In genomic region chr20:53175135-53175780, GRCh38 we compare ENCODE assay signal across 1 cellular context.
TF ChIP-seq lines count a peak whose summit lies in the region.

No MANE protein-coding gene starts in this region.

TF ChIP-seq in K562, 482 proteins besides CTCF, POLR2A, EP300 and RAD21 (continued from another document and continues in another):
- TF ChIP-seq, protein P1, sequence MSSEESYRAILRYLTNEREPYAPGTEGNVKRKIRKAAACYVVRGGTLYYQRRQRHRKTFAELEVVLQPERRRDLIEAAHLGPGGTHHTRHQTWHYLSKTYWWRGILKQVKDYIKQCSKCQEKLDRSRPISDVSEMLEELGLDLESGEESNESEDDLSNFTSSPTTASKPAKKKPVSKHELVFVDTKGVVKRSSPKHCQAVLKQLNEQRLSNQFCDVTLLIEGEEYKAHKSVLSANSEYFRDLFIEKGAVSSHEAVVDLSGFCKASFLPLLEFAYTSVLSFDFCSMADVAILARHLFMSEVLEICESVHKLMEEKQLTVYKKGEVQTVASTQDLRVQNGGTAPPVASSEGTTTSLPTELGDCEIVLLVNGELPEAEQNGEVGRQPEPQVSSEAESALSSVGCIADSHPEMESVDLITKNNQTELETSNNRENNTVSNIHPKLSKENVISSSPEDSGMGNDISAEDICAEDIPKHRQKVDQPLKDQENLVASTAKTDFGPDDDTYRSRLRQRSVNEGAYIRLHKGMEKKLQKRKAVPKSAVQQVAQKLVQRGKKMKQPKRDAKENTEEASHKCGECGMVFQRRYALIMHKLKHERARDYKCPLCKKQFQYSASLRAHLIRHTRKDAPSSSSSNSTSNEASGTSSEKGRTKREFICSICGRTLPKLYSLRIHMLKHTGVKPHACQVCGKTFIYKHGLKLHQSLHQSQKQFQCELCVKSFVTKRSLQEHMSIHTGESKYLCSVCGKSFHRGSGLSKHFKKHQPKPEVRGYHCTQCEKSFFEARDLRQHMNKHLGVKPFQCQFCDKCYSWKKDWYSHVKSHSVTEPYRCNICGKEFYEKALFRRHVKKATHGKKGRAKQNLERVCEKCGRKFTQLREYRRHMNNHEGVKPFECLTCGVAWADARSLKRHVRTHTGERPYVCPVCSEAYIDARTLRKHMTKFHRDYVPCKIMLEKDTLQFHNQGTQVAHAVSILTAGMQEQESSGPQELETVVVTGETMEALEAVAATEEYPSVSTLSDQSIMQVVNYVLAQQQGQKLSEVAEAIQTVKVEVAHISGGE (CRISPR knock-in tag; IDR thresholded peaks at IDR 0.05) = peak in 1 of 3 experiments; percentile 88; a peak in 2 of 6 replicates
- TF ChIP-seq SMARCE1 (IDR thresholded peaks at IDR 0.05) = peak; percentile 99
- no peak for TF ChIP-seq ZNF764 (CRISPR knock-in tag; IDR thresholded peaks at IDR 0.05; ENCODE audit: low read depth)
- TF ChIP-seq MAX (CRISPR knock-in tag; IDR thresholded peaks at IDR 0.05) = peak; percentile 97
- TF ChIP-seq TFAM (CRISPR knock-in tag; conservative IDR thresholded peaks at IDR 0.05) = no peak
- no peak for TF ChIP-seq SIN3A (IDR thresholded peaks at IDR 0.05; ENCODE audit: borderline replicate concordance in 2 of 2, control insufficient read depth in 1 of 2, low read depth in 2 of 2, low read length in 2 of 2)
- TF ChIP-seq TARDBP (IDR thresholded peaks at IDR 0.05) = peak; percentile 96
- TF ChIP-seq SOX6 (IDR thresholded peaks at IDR 0.05) = peak; percentile 99
- TF ChIP-seq RFX7 (CRISPR knock-in tag; IDR thresholded peaks at IDR 0.05) = no peak
- TF ChIP-seq ZNF24 (IDR thresholded peaks at IDR 0.05) = peak; percentile 91
- TF ChIP-seq C11orf30 (IDR thresholded peaks at IDR 0.05; ENCODE audit: low read depth) = no peak
- no peak for TF ChIP-seq XRCC3 (IDR thresholded peaks at IDR 0.05)
- TF ChIP-seq, protein P2, sequence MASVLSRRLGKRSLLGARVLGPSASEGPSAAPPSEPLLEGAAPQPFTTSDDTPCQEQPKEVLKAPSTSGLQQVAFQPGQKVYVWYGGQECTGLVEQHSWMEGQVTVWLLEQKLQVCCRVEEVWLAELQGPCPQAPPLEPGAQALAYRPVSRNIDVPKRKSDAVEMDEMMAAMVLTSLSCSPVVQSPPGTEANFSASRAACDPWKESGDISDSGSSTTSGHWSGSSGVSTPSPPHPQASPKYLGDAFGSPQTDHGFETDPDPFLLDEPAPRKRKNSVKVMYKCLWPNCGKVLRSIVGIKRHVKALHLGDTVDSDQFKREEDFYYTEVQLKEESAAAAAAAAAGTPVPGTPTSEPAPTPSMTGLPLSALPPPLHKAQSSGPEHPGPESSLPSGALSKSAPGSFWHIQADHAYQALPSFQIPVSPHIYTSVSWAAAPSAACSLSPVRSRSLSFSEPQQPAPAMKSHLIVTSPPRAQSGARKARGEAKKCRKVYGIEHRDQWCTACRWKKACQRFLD (CRISPR knock-in tag; IDR thresholded peaks at IDR 0.05) = peak; percentile 99
- TF ChIP-seq, protein P3, sequence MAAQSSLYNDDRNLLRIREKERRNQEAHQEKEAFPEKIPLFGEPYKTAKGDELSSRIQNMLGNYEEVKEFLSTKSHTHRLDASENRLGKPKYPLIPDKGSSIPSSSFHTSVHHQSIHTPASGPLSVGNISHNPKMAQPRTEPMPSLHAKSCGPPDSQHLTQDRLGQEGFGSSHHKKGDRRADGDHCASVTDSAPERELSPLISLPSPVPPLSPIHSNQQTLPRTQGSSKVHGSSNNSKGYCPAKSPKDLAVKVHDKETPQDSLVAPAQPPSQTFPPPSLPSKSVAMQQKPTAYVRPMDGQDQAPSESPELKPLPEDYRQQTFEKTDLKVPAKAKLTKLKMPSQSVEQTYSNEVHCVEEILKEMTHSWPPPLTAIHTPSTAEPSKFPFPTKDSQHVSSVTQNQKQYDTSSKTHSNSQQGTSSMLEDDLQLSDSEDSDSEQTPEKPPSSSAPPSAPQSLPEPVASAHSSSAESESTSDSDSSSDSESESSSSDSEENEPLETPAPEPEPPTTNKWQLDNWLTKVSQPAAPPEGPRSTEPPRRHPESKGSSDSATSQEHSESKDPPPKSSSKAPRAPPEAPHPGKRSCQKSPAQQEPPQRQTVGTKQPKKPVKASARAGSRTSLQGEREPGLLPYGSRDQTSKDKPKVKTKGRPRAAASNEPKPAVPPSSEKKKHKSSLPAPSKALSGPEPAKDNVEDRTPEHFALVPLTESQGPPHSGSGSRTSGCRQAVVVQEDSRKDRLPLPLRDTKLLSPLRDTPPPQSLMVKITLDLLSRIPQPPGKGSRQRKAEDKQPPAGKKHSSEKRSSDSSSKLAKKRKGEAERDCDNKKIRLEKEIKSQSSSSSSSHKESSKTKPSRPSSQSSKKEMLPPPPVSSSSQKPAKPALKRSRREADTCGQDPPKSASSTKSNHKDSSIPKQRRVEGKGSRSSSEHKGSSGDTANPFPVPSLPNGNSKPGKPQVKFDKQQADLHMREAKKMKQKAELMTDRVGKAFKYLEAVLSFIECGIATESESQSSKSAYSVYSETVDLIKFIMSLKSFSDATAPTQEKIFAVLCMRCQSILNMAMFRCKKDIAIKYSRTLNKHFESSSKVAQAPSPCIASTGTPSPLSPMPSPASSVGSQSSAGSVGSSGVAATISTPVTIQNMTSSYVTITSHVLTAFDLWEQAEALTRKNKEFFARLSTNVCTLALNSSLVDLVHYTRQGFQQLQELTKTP (IDR thresholded peaks at IDR 0.05; ENCODE audit: low read depth in 1 of 2, partially characterized antibody in 2 of 2) = peak in 1 of 2 experiments; percentile 95
- TF ChIP-seq, protein P4, sequence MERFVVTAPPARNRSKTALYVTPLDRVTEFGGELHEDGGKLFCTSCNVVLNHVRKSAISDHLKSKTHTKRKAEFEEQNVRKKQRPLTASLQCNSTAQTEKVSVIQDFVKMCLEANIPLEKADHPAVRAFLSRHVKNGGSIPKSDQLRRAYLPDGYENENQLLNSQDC (CRISPR knock-in tag; IDR thresholded peaks at IDR 0.05) = no peak
- peak; percentile 99 to 100 for TF ChIP-seq TRIM24 (IDR thresholded peaks at IDR 0.05)
- TF ChIP-seq ZFP1 (CRISPR knock-in tag; IDR thresholded peaks at IDR 0.05) = no peak
- TF ChIP-seq BMI1 (IDR thresholded peaks at IDR 0.05; ENCODE audit: low read length) = no peak
- TF ChIP-seq HNRNPUL1 (IDR thresholded peaks at IDR 0.05; ENCODE audit: low read length) = no peak
- peak; percentile 49; the same call in 1 of the 2 replicates for TF ChIP-seq MEF2A (IDR thresholded peaks at IDR 0.05; ENCODE audit: control insufficient read depth, low read depth, low read length)
- TF ChIP-seq, protein P5, sequence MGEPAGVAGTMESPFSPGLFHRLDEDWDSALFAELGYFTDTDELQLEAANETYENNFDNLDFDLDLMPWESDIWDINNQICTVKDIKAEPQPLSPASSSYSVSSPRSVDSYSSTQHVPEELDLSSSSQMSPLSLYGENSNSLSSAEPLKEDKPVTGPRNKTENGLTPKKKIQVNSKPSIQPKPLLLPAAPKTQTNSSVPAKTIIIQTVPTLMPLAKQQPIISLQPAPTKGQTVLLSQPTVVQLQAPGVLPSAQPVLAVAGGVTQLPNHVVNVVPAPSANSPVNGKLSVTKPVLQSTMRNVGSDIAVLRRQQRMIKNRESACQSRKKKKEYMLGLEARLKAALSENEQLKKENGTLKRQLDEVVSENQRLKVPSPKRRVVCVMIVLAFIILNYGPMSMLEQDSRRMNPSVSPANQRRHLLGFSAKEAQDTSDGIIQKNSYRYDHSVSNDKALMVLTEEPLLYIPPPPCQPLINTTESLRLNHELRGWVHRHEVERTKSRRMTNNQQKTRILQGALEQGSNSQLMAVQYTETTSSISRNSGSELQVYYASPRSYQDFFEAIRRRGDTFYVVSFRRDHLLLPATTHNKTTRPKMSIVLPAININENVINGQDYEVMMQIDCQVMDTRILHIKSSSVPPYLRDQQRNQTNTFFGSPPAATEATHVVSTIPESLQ (CRISPR knock-in tag; IDR thresholded peaks at IDR 0.05) = 0 out of 2 replicates have a peak, but pooled peaks have one; percentile 33
- peak; percentile 65; the same call in 1 of the 2 replicates for TF ChIP-seq ZNF239 (CRISPR knock-in tag; IDR thresholded peaks at IDR 0.05)
- peak; percentile 99 for TF ChIP-seq ETV1 (tag; conservative IDR thresholded peaks at IDR 0.05; ENCODE audit: low read depth)
- TF ChIP-seq CBX3 (IDR thresholded peaks at IDR 0.05; ENCODE audit: borderline replicate concordance in 1 of 2, low read length in 2 of 2) = peak in 1 of 2 experiments; percentile 97; a peak in 2 of 3 replicates
- no peak for TF ChIP-seq PHB (CRISPR knock-in tag; IDR thresholded peaks at IDR 0.05)
- TF ChIP-seq, protein P6, sequence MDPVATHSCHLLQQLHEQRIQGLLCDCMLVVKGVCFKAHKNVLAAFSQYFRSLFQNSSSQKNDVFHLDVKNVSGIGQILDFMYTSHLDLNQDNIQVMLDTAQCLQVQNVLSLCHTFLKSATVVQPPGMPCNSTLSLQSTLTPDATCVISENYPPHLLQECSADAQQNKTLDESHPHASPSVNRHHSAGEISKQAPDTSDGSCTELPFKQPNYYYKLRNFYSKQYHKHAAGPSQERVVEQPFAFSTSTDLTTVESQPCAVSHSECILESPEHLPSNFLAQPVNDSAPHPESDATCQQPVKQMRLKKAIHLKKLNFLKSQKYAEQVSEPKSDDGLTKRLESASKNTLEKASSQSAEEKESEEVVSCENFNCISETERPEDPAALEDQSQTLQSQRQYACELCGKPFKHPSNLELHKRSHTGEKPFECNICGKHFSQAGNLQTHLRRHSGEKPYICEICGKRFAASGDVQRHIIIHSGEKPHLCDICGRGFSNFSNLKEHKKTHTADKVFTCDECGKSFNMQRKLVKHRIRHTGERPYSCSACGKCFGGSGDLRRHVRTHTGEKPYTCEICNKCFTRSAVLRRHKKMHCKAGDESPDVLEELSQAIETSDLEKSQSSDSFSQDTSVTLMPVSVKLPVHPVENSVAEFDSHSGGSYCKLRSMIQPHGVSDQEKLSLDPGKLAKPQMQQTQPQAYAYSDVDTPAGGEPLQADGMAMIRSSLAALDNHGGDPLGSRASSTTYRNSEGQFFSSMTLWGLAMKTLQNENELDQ (CRISPR knock-in tag; IDR thresholded peaks at IDR 0.05; ENCODE audit: borderline replicate concordance) = no peak
- TF ChIP-seq, protein P7, sequence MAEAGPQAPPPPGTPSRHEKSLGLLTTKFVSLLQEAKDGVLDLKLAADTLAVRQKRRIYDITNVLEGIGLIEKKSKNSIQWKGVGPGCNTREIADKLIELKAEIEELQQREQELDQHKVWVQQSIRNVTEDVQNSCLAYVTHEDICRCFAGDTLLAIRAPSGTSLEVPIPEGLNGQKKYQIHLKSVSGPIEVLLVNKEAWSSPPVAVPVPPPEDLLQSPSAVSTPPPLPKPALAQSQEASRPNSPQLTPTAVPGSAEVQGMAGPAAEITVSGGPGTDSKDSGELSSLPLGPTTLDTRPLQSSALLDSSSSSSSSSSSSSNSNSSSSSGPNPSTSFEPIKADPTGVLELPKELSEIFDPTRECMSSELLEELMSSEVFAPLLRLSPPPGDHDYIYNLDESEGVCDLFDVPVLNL (CRISPR knock-in tag; IDR thresholded peaks at IDR 0.05; ENCODE audit: low read depth) = peak; percentile 45; the same call in 1 of the 2 replicates
- TF ChIP-seq RBM34 (IDR thresholded peaks at IDR 0.05; ENCODE audit: borderline replicate concordance, insufficient read depth, low read length) = no peak
- peak in 1 of 2 experiments; percentile 94; a peak in 2 of 4 replicates for TF ChIP-seq ZNF639 (CRISPR knock-in tag; conservative IDR thresholded peaks at IDR 0.05 in 1 of 2, IDR thresholded peaks at IDR 0.05 in 1 of 2)
- peak; percentile 99 for TF ChIP-seq MECOM (CRISPR knock-in tag; IDR thresholded peaks at IDR 0.05)
- TF ChIP-seq, protein P8, sequence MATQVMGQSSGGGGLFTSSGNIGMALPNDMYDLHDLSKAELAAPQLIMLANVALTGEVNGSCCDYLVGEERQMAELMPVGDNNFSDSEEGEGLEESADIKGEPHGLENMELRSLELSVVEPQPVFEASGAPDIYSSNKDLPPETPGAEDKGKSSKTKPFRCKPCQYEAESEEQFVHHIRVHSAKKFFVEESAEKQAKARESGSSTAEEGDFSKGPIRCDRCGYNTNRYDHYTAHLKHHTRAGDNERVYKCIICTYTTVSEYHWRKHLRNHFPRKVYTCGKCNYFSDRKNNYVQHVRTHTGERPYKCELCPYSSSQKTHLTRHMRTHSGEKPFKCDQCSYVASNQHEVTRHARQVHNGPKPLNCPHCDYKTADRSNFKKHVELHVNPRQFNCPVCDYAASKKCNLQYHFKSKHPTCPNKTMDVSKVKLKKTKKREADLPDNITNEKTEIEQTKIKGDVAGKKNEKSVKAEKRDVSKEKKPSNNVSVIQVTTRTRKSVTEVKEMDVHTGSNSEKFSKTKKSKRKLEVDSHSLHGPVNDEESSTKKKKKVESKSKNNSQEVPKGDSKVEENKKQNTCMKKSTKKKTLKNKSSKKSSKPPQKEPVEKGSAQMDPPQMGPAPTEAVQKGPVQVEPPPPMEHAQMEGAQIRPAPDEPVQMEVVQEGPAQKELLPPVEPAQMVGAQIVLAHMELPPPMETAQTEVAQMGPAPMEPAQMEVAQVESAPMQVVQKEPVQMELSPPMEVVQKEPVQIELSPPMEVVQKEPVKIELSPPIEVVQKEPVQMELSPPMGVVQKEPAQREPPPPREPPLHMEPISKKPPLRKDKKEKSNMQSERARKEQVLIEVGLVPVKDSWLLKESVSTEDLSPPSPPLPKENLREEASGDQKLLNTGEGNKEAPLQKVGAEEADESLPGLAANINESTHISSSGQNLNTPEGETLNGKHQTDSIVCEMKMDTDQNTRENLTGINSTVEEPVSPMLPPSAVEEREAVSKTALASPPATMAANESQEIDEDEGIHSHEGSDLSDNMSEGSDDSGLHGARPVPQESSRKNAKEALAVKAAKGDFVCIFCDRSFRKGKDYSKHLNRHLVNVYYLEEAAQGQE (CRISPR knock-in tag; IDR thresholded peaks at IDR 0.05; ENCODE audit: low read depth) = no peak
- TF ChIP-seq WHSC1 (IDR thresholded peaks at IDR 0.05; ENCODE audit: low read length) = no peak
